ENCODE assay signal across 8 cellular contexts in genomic region chr2:74653985-74654882, GRCh38. TPM values are rescaled to one million over a fixed set of nuclear protein-coding genes. Genes with fewer than 3 reads are reported as not detected.
DNase-seq lines count a peak whose midpoint lies in the region; ATAC-seq and FAIRE-seq lines count a peak whose summit lies in the region.

SEMA4F (plus strand) TSS chr2:74654247; CDS start chr2:74654377, 130 bp downstream.

- H3K4me3 ChIP-seq in mesodermal cell (ENCODE audit: extremely low read depth, insufficient read depth, low read length, poor library complexity, severe bottlenecking), result peak within 1 kb of the TSS; percentile 61

- FAIRE-seq in HTR-8/SVneo (lab: Jason Lieb, UNC), result peak; percentile 88

- no peak within 1 kb of the TSS for H3K27ac ChIP-seq in mesodermal cell (ENCODE audit: low read depth, low read length, severe bottlenecking)

- DNase-seq in COR-L47 (lab: John Stamatoyannopoulos, UW) (peak; percentile 97), HTR-8/SVneo (ENCODE audit: insufficient read length, low spot score) (peak; percentile 99), NOMO-1 treated with DMSO at 0.1 percent for 48 hours (lab: John Stamatoyannopoulos, UW; ENCODE audit: unreplicated experiment) (peak; percentile 96)
- peak; percentile 86 for DNase-seq in activated CD8-positive, alpha-beta memory T cell treated with anti-CD3 and anti-CD28 coated beads, Interleukin-2, amount 50 U/mL, for 1 hour (ENCODE audit: extremely low read depth)
- peak; percentile 68 for DNase-seq in stimulated activated CD8-positive, alpha-beta memory T cell treated with anti-CD3 and anti-CD28 coated beads, Interleukin-15, amount 100 ng/mL, for 24 hours (ENCODE audit: low read depth)

- H3K4me1 ChIP-seq in mesodermal cell (ENCODE audit: control insufficient read depth, insufficient read depth, low read length, poor library complexity, severe bottlenecking), result peaks cover 3% of the 10 kb centered on the region

- 2% methylated on average over 45 to 68 of the region's 79 CpGs for WGBS in mesodermal cell (ENCODE audit: insufficient coverage in 2 of 2), 2 experiments

- H3K9me3 ChIP-seq in mesodermal cell (ENCODE audit: control insufficient read depth, low read length), result no peaks in the 10 kb centered on the region

- peak; percentile 100 for ATAC-seq in GM21381 (IDR thresholded peaks at IDR 0.05; ENCODE audit: unreplicated experiment)

- H3K36me3 ChIP-seq in mesodermal cell (ENCODE audit: control insufficient read depth, insufficient read depth, low read length), result no peaks in the 10 kb centered on the region

- in situ Hi-C loops in endometrial microvascular endothelial cells (cut with HindIII; ENCODE audit: inconsistent ontology term, low pct_unique_long_range_greater_than_20kb, low sequenced_read_pairs), result no loop called here

RNA-seq across cellular contexts. Expression of gene SEMA4F, which starts in this region (rescaled TPM):
- total RNA-seq in endometrial microvascular endothelial cells (ENCODE audit: inconsistent ontology term), result 13.2 TPM
- 4.9 TPM for polyA plus RNA-seq in mesodermal cell (2013, experiment 1 of 2)
- 4.0 TPM for polyA plus RNA-seq in mesodermal cell (2013, experiment 2 of 2)
